8 cellular contexts compared by ENCODE assay signal in the genomic region with DNA sequence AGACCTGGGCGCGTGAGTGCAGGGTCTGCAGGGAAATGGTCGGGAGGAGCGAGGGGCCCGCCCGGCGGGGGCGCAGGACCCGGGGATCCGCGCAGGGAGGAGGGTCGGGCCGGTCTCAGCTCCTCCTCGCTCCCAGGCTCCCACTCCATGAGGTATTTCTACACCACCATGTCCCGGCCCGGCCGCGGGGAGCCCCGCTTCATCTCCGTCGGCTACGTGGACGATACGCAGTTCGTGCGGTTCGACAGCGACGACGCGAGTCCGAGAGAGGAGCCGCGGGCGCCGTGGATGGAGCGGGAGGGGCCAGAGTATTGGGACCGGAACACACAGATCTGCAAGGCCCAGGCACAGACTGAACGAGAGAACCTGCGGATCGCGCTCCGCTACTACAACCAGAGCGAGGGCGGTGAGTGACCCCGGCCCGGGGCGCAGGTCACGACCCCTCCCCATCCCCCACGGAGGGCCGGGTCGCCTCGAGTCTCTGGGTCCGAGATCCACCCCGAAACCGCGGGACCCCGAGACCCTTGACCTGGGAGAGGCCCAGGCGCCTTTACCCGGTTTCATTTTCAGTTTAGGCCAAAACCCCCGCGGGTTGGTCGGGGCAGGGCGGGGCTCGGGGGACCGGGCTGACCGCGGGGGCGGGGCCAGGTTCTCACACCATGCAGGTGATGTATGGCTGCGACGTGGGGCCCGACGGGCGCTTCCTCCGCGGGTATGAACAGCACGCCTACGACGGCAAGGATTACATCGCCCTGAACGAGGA. TPM values are rescaled to one million over a fixed set of nuclear protein-coding genes. Genes with fewer than 3 reads are reported as not detected.
DNase-seq lines count a peak whose midpoint lies in the region; ATAC-seq, FAIRE-seq and TF ChIP-seq lines count a peak whose summit lies in the region.

No MANE protein-coding gene starts in this region.

- H3K4me1 ChIP-seq in K562 (replicated peaks in 1 of 2; ENCODE audit: control insufficient read depth in 2 of 2, insufficient read depth in 2 of 2, low read length in 2 of 2), result peaks cover 0 to 15% of the 10 kb centered on the region in 2 experiments; a peak in 1 of 5 replicates
- H3K4me1 ChIP-seq in iPS-18a (ENCODE audit: control insufficient read depth, low read depth, low read length), result no peaks in the 10 kb centered on the region
- no peaks in the 10 kb centered on the region for H3K4me1 ChIP-seq in small intestine (ENCODE audit: control insufficient read depth in 2 of 2, insufficient read depth in 1 of 2, low read depth in 1 of 2, low read length in 1 of 2)

- H3K27me3 ChIP-seq in K562 (ENCODE audit: control insufficient read depth in 2 of 2, insufficient read depth in 2 of 2, low read length in 2 of 2) (peaks cover 9 to 21% of the 10 kb centered on the region in 2 experiments; a peak in 3 of 5 replicates), iPS-18a (ENCODE audit: control insufficient read depth, insufficient read depth, low read length) (peaks cover 46% of the 10 kb centered on the region), small intestine (ENCODE audit: control insufficient read depth in 2 of 2, insufficient read depth in 2 of 2, low read length in 2 of 2) (no peaks in the 10 kb centered on the region)

- no peak for TF ChIP-seq RAD21 in K562 (CRISPR knock-in tag; conservative IDR thresholded peaks at IDR 0.05 in 1 of 2, IDR thresholded peaks at IDR 0.05 in 1 of 2)

- POLR2A ChIA-PET in K562 (lab: Yijun Ruan, JAX), result interaction anchor here (0.6 kb wide), 1 partner anchor 30 kb away, joined by 3 read pairs; no protein-coding TSS in a partner anchor

- H3K4me3 ChIP-seq in K562 (no peak overlapping the region), iPS-18a (ENCODE audit: low read length) (peak overlapping the region; percentile 66), small intestine (ENCODE audit: low read depth in 1 of 2, low read length in 2 of 2) (peak overlapping the region; percentile 71 to 74)

- intact Hi-C loops in K562 (cut with micrococcal nuclease), result loop anchor here (5.0 kb wide), 1 partner anchor 54 kb away; a partner anchor contains a TSS

- no peaks in the 10 kb centered on the region for H4K20me1 ChIP-seq in K562 (replicated peaks; ENCODE audit: control insufficient read depth, insufficient read depth, low read length)

- no peak for TF ChIP-seq EP300 in K562 (IDR thresholded peaks at IDR 0.05; ENCODE audit: low read length)

- H3K79me2 ChIP-seq in K562 (ENCODE audit: control insufficient read depth, insufficient read depth, low read length), result no peaks in the 10 kb centered on the region

- no peaks in the 10 kb centered on the region for H3K9me1 ChIP-seq in K562 (ENCODE audit: control insufficient read depth, insufficient read depth, low read length)

- BruUV-seq in K562 (replicated peaks; lab: Mats Ljungman, UMichigan), result no TSS peak

- no peak overlapping the region for H3K4me2 ChIP-seq in K562 (ENCODE audit: insufficient read depth, low read length)

- ATAC-seq in GM18909 (IDR thresholded peaks at IDR 0.05; ENCODE audit: poor library complexity, unreplicated experiment), result peak; percentile 64
- peak; percentile 64 for ATAC-seq in HG03196 (IDR thresholded peaks at IDR 0.05; ENCODE audit: unreplicated experiment)
- ATAC-seq in K562, result peak; percentile 44; the same call in 2 of the 3 replicates
- ATAC-seq in GM19395 (IDR thresholded peaks at IDR 0.05; ENCODE audit: unreplicated experiment), result no peak

- DNase-seq in Ammon's horn (ENCODE audit: low spot score) (peak; percentile 60), T-helper 22 cell (ENCODE audit: low read depth) (peak; percentile 80), K562 (ENCODE audit: extremely low read depth in 1 of 4, low spot score in 3 of 4) (no peak), small intestine (peak; percentile 88)

- TF ChIP-seq CTCF in K562 (IDR thresholded peaks at IDR 0.05 in 2 of 3, conservative IDR thresholded peaks at IDR 0.05 in 1 of 3; ENCODE audit: insufficient read depth in 2 of 3, low read depth in 1 of 3, low read length in 3 of 3), result no peak

- H3K27ac ChIP-seq in K562 (ENCODE audit: extremely low read depth, low read depth, low read length), result no peak overlapping the region
- H3K27ac ChIP-seq in iPS-18a (ENCODE audit: low read length), result no peak overlapping the region
- H3K27ac ChIP-seq in small intestine (ENCODE audit: low read depth in 1 of 2, low read length in 1 of 2), result peak overlapping the region; percentile 98 to 99

- no peaks in the 10 kb centered on the region for H3K9me3 ChIP-seq in K562 (replicated peaks; ENCODE audit: control insufficient read depth, insufficient read depth, low read depth, low read length)
- H3K9me3 ChIP-seq in iPS-18a (ENCODE audit: control insufficient read depth, low read depth, low read length), result no peaks in the 10 kb centered on the region
- H3K9me3 ChIP-seq in small intestine (ENCODE audit: control insufficient read depth, low read depth), result no peaks in the 10 kb centered on the region

- TF ChIP-seq POLR2A in K562 (conservative IDR thresholded peaks at IDR 0.05), result no peak

- CTCF ChIA-PET in K562 (lab: Yijun Ruan, JAX; ENCODE audit: low intra/inter-chr PET ratio), result no interaction called here

- no peak overlapping the region for H2AFZ ChIP-seq in K562 (ENCODE audit: low read depth, low read length)

- in situ Hi-C loops in K562 (cut with MboI), result loop anchor here (5.0 kb wide), 1 partner anchor 39 kb away; no protein-coding TSS in a partner anchor

- FAIRE-seq in K562 (lab: Jason Lieb, UNC) (no peak), small intestine (lab: Jason Lieb, UNC) (no peak)

- WGBS in K562 (ENCODE audit: insufficient coverage, low coverage, missing lambda C conversion rate), result 28% methylated on average over 62 of the region's 81 CpGs
- 0 to 1% (median 1%) methylated on average over 43 to 81 of the region's 81 CpGs for WGBS in small intestine, 3 donors

- no peaks in the 10 kb centered on the region for H3K36me3 ChIP-seq in K562 (ENCODE audit: control insufficient read depth, insufficient read depth, low read length)
- no peaks in the 10 kb centered on the region for H3K36me3 ChIP-seq in iPS-18a (ENCODE audit: control insufficient read depth, low read depth, low read length)
- peaks cover 0 to 7% of the 10 kb centered on the region in 2 donors for H3K36me3 ChIP-seq in small intestine (ENCODE audit: control insufficient read depth in 2 of 2, insufficient read depth in 2 of 2, low read length in 2 of 2)

- no peak overlapping the region for H3K9ac ChIP-seq in K562 (ENCODE audit: insufficient read depth in 1 of 2, low read depth in 2 of 2, low read length in 2 of 2)
- H3K9ac ChIP-seq in iPS-18a (ENCODE audit: low read length), result peak overlapping the region; percentile 12

TF ChIP-seq in K562, 482 proteins besides CTCF, POLR2A, EP300 and RAD21:
- TF ChIP-seq ZZZ3 (IDR thresholded peaks at IDR 0.05) (no peak), RFX1 (IDR thresholded peaks at IDR 0.05) (no peak), CREB1 (IDR thresholded peaks at IDR 0.05) (no peak), CREB1 (CRISPR knock-in tag; IDR thresholded peaks at IDR 0.05) (no peak), NR2C2 (CRISPR knock-in tag; IDR thresholded peaks at IDR 0.05) (no peak), NR2C2 (tag; IDR thresholded peaks at IDR 0.05) (0 out of 2 replicates have a peak, but pooled peaks have one; percentile 18)

RNA-seq across cellular contexts. Expression of a gene that starts 54.3 kb away (rescaled TPM):
- not detected in 2 replicates for total RNA-seq in K562 (2011; cell fraction: chromatin; rRNA removed; ENCODE audit: low replicate concordance)
- not detected in 2 replicates for total RNA-seq in K562 (2011; cell fraction: nucleolus; rRNA removed)
- total RNA-seq in K562 (2011; cell fraction: nucleoplasm; rRNA removed), result not detected in 2 replicates
- not detected in 2 replicates for total RNA-seq in K562 (2014; rRNA removed)
- not detected in 2 replicates for total RNA-seq in K562 (2014; rRNA removed; fragmentation: Illumina TruSeq; extraction: Trizol)
- not detected in 2 replicates for total RNA-seq in K562 (2015; rRNA removed; fragmentation: Illumina TruSeq; extraction: Trizol)
- total RNA-seq in K562 (2021), result 3.3 and 4.5 TPM in 2 replicates
- not detected in 2 replicates for polyA plus RNA-seq in K562 (2011; rRNA removed)
- 0.04 and 0.09 TPM in 2 replicates for polyA plus RNA-seq in K562 (2011; cell fraction: cytosol; rRNA removed)
- polyA plus RNA-seq in K562 (2011; cell fraction: nucleus; rRNA removed), result not detected in 2 replicates
- polyA plus RNA-seq in K562 (2012), result 0.04 and 0.15 TPM in 2 replicates
- not detected in 2 replicates for polyA plus RNA-seq in K562 (2014; fragmentation: Illumina TruSeq; extraction: Trizol)
- polyA plus RNA-seq in K562 (2014; fragmentation: Nextera tagmentation; extraction: Ambion mirVana), result not detected
- 0.09 and 0.46 TPM in 2 replicates for polyA plus RNA-seq in K562 (2014; rRNA removed)
- 0.27 TPM in 1 of 2 replicates, not detected in the other for polyA minus RNA-seq in K562 (2011; rRNA and poly(A)+ RNA removed)
- polyA minus RNA-seq in K562 (2011; cell fraction: cytosol; rRNA and poly(A)+ RNA removed), result 3.5 and 8.9 TPM in 2 replicates
- 0.78 and 1.1 TPM in 2 replicates for polyA minus RNA-seq in K562 (2011; cell fraction: nucleus; rRNA and poly(A)+ RNA removed)
- polyA plus RNA-seq in small intestine, result 1,000 to 10,000 TPM in 2 of 3 donors, 100 to 1,000 TPM in 1; 844 to 1,584 (median 1,194) TPM

Comparison
In these comparisons a context has a peak if more than half of its experiments do, and no peak if none do; other contexts are left out.
1. DNase-seq: peak in Ammon's horn (single experiment), T-helper 22 cell (single experiment) and small intestine (single experiment); none in K562 (0 of 4).
2. H3K27ac ChIP-seq: peak in small intestine (2 of 2); none in K562 (single experiment) and iPS-18a (single experiment).
3. RNA of a gene that starts 54.3 kb away (polyA plus RNA-seq): 844 to 1,584 TPM in small intestine; 0.04 to 0.46 TPM in K562; every median in the first group is over 100 times any median in the second.